ENCODE assay signal across 15 cellular contexts in genomic region chr22:38303974-38304373, GRCh38. TPM values are rescaled to one million over a fixed set of nuclear protein-coding genes. Genes with fewer than 3 reads are reported as not detected.
A peak's percentile ranks its signal among the peaks of the same experiment; 100 is the strongest.
DNase-seq lines count a peak whose midpoint lies in the region; ATAC-seq and TF ChIP-seq lines count a peak whose summit lies in the region.
"Had no signal": no experiment of that assay in that cellular context is flagged by ENCODE, and none has a peak within 500 bp of the region (broad histone marks: within the 10 kb centered on the region; RNA-seq: fewer than 3 reads in every experiment).

No MANE protein-coding gene starts in this region.

- H3K36me3 ChIP-seq in OCI-LY3 (replicated peaks; ENCODE audit: low read depth, low read length) (peaks cover 58% of the 10 kb centered on the region), lower lobe of right lung (peaks cover 68% of the 10 kb centered on the region), suprapubic skin (peaks cover 59% of the 10 kb centered on the region)

- no peaks in the 10 kb centered on the region for H3K27me3 Mint-ChIP-seq in MCF 10A (ENCODE audit: insufficient read depth, unreplicated experiment)
- H3K27me3 Mint-ChIP-seq: CD8-positive, alpha-beta memory T cell; memory B cell had no signal

- H3K4me3 Mint-ChIP-seq in MCF 10A (ENCODE audit: unreplicated experiment), result peak overlapping the region; percentile 62
- H3K4me3 Mint-ChIP-seq: memory B cell had no signal

- H3K4me1 ChIP-seq in OCI-LY3 (ENCODE audit: low read length) (peaks cover 68% of the 10 kb centered on the region), lower lobe of right lung (peaks cover 48% of the 10 kb centered on the region), suprapubic skin (peaks cover 76% of the 10 kb centered on the region)

- H3K9me3 ChIP-seq in OCI-LY3 (ENCODE audit: insufficient read depth, low read length) (no peaks in the 10 kb centered on the region), lower lobe of right lung (no peaks in the 10 kb centered on the region), suprapubic skin (no peaks in the 10 kb centered on the region)

- DNase-seq in MCF 10A (ENCODE audit: unreplicated experiment) (peak; percentile 42), lower lobe of right lung (no peak), suprapubic skin (ENCODE audit: low spot score in 2 of 2) (no peak), COLO668 (lab: John Stamatoyannopoulos, UW; ENCODE audit: unreplicated experiment) (no peak)
- DNase-seq: amniotic stem cell; CD8-positive, alpha-beta memory T cell; Karpas-422; NCI-H2081; stimulated activated naive CD4-positive, alpha-beta T cell treated with Interleukin-2 at 50 U/mL for 16 hours had no signal

- no peaks in the 10 kb centered on the region for H3K9me3 Mint-ChIP-seq in MCF 10A (ENCODE audit: unreplicated experiment)
- H3K9me3 Mint-ChIP-seq: CD8-positive, alpha-beta memory T cell; memory B cell had no signal

- H3K4me3 ChIP-seq in OCI-LY3 (ENCODE audit: low read length) (peak overlapping the region; percentile 56), lower lobe of right lung (no peak overlapping the region), suprapubic skin (no peak overlapping the region)
- H3K4me3 ChIP-seq: hepatocyte, SK-N-MC had no signal

- POLR2A ChIA-PET in MCF 10A (lab: Yijun Ruan, JAX), result interaction anchor here (0.9 to 4.4 kb wide), 2 partner anchors 12 to 85 kb away, joined by 3 to 101 read pairs; partner anchors contain the start of gene CSNK1E

- peaks cover 80% of the 10 kb centered on the region for H3K79me2 ChIP-seq in OCI-LY3 (ENCODE audit: low read length)

- H3K27me3 ChIP-seq in OCI-LY3 (ENCODE audit: low read depth, low read length) (no peaks in the 10 kb centered on the region), lower lobe of right lung (ENCODE audit: low read depth) (no peaks in the 10 kb centered on the region), suprapubic skin (no peaks in the 10 kb centered on the region)
- H3K27me3 ChIP-seq: hepatocyte had no signal

- peaks cover 37% of the 10 kb centered on the region for H4K20me1 ChIP-seq in OCI-LY3 (ENCODE audit: insufficient read depth, low read length)

- CTCF ChIA-PET in MCF 10A (lab: Yijun Ruan, JAX), result no interaction called here

- peaks cover 66% of the 10 kb centered on the region for H3K4me1 Mint-ChIP-seq in MCF 10A (ENCODE audit: insufficient read depth, unreplicated experiment)

- no TSS peak for BruUV-seq in MCF 10A (replicated peaks; lab: Mats Ljungman, UMichigan)

- TF ChIP-seq POLR2A in suprapubic skin (IDR thresholded peaks at IDR 0.05), result no peak

- TF ChIP-seq CTCF in OCI-LY3 (IDR thresholded peaks at IDR 0.05; ENCODE audit: low read depth, low read length), result no peak
- TF ChIP-seq CTCF in MCF 10A (IDR thresholded peaks at IDR 0.05; ENCODE audit: unreplicated experiment), result no peak
- no peak for TF ChIP-seq CTCF in lower lobe of right lung (IDR thresholded peaks at IDR 0.05)
- TF ChIP-seq CTCF in suprapubic skin (IDR thresholded peaks at IDR 0.05), result no peak

- no peak overlapping the region for H2AFZ ChIP-seq in OCI-LY3 (ENCODE audit: low read depth, low read length)
- H2AFZ ChIP-seq: hepatocyte had no signal

- H3K36me3 Mint-ChIP-seq in MCF 10A (ENCODE audit: insufficient read depth, unreplicated experiment), result peaks cover 99% of the 10 kb centered on the region

- TF ChIP-seq EP300 in suprapubic skin (IDR thresholded peaks at IDR 0.05), result no peak

- peak overlapping the region; percentile 61; the same call in 1 of the 2 replicates for H3K9ac ChIP-seq in OCI-LY3 (ENCODE audit: low read length)

- H3K4me2 ChIP-seq in OCI-LY3 (ENCODE audit: low read length), result peak overlapping the region; percentile 68
- H3K4me2 ChIP-seq: hepatocyte had no signal

- H3K27ac ChIP-seq in OCI-LY3 (ENCODE audit: low read length) (peak overlapping the region; percentile 94), lower lobe of right lung (peak overlapping the region; percentile 47), suprapubic skin (peak overlapping the region; percentile 6)
- H3K27ac ChIP-seq: hepatocyte, SK-N-MC had no signal

- no peak for ATAC-seq in lower lobe of right lung
- ATAC-seq in HG03565 (IDR thresholded peaks at IDR 0.05; ENCODE audit: unreplicated experiment), result no peak
- no peak for ATAC-seq in GM18520 (IDR thresholded peaks at IDR 0.05; ENCODE audit: unreplicated experiment)

- H3K27ac Mint-ChIP-seq in MCF 10A (ENCODE audit: low read depth, unreplicated experiment), result peak overlapping the region; percentile 85
- H3K27ac Mint-ChIP-seq: memory B cell had no signal

- intact Hi-C loops in MCF 10A (cut with micrococcal nuclease) (no loop called here), lower lobe of right lung (cut with DNase I) (no loop called here)

- 70% methylated on average over 5 of the region's 5 CpGs for WGBS in suprapubic skin

RNA-seq across cellular contexts. Expression of gene CSNK1E, which starts 13.3 kb away (rescaled TPM):
- 354 and 425 TPM in 2 replicates for total RNA-seq in MCF 10A (2022)
- 126 TPM for total RNA-seq in lower lobe of right lung
- total RNA-seq in suprapubic skin, result 100 to 1,000 TPM; 112 to 246 (median 160) TPM

RNA-seq across cellular contexts. Expression of gene TMEM184B, which starts 31.2 kb away (rescaled TPM):
- total RNA-seq in MCF 10A (2022), result 58.7 and 69.1 TPM in 2 replicates
- total RNA-seq in lower lobe of right lung, result 77.7 TPM
- 10 to 100 TPM; 41.5 to 54.9 (median 46.0) TPM for total RNA-seq in suprapubic skin

Comparison
In these comparisons a context has a peak if more than half of its experiments do, and no peak if none do; other contexts are left out.
1. H3K27ac ChIP-seq: peak in every context shown above with its lines; median percentile 94 in OCI-LY3; 47 in lower lobe of right lung; 6 in suprapubic skin.